7 cellular contexts compared by ENCODE assay signal in genomic region chr5:145937432-145938250, GRCh38. TPM values are rescaled to one million over a fixed set of nuclear protein-coding genes. Genes with fewer than 3 reads are reported as not detected.
DNase-seq lines count a peak whose midpoint lies in the region; ATAC-seq, FAIRE-seq and TF ChIP-seq lines count a peak whose summit lies in the region.

No MANE protein-coding gene starts in this region.

- TF ChIP-seq CTCF in fibroblast of the aortic adventitia (IDR thresholded peaks at IDR 0.05; ENCODE audit: insufficient read depth, low read length) = no peak

- peaks cover 2 to 9% of the 10 kb centered on the region in 2 donors for H3K4me1 ChIP-seq in small intestine (ENCODE audit: control insufficient read depth in 2 of 2, insufficient read depth in 1 of 2, low read depth in 1 of 2, low read length in 1 of 2)

- peak overlapping the region; percentile 32 to 89 for H3K27ac ChIP-seq in small intestine (ENCODE audit: low read depth in 1 of 2, low read length in 1 of 2)

- peak; percentile 56 for ATAC-seq in GM21723 (IDR thresholded peaks at IDR 0.05; ENCODE audit: unreplicated experiment)

- no peak for FAIRE-seq in small intestine (lab: Jason Lieb, UNC)

- WGBS in small intestine, 3 donors = 20 to 50% (median 26%) methylated on average over 23 of the region's 23 CpGs

- H3K9me3 ChIP-seq in small intestine (ENCODE audit: control insufficient read depth, low read depth) = no peaks in the 10 kb centered on the region

- H3K4me3 ChIP-seq in fibroblast of the aortic adventitia (ENCODE audit: low read depth, low read length) (peak overlapping the region; percentile 72), small intestine (ENCODE audit: low read depth in 1 of 2, low read length in 2 of 2) (peak overlapping the region in 1 of 2 donors; percentile 81)

- DNase-seq in NCI-H226 (peak; percentile 90), fibroblast of the aortic adventitia (ENCODE audit: low read depth) (peak; percentile 7), small intestine (peak; percentile 92), NAMALWA (ENCODE audit: low spot score) (no peak)
- no peak for DNase-seq in effector CD4-positive, alpha-beta T cell
- DNase-seq in stimulated activated naive CD4-positive, alpha-beta T cell (lab: John Stamatoyannopoulos, UW) = no peak

- no peaks in the 10 kb centered on the region for H3K36me3 ChIP-seq in small intestine (ENCODE audit: control insufficient read depth in 2 of 2, insufficient read depth in 2 of 2, low read length in 2 of 2)

- H3K27me3 ChIP-seq in small intestine (ENCODE audit: control insufficient read depth in 2 of 2, insufficient read depth in 2 of 2, low read length in 2 of 2) = peaks cover 0 to 2% of the 10 kb centered on the region in 2 donors

RNA-seq across cellular contexts. Expression of gene SH3RF2, which starts 1.3 kb away (rescaled TPM):
- 0.49 and 6.7 TPM in 2 replicates for total RNA-seq in fibroblast of the aortic adventitia (ENCODE audit: low replicate concordance)
- 10 to 100 TPM; 14.3 to 25.0 (median 23.6) TPM for polyA plus RNA-seq in small intestine

Comparison
In these comparisons a context has a peak if more than half of its experiments do, and no peak if none do; other contexts are left out.
1. DNase-seq: peak in NCI-H226 (single experiment), fibroblast of the aortic adventitia (single experiment) and small intestine (single experiment); none in effector CD4-positive, alpha-beta T cell (single experiment), stimulated activated naive CD4-positive, alpha-beta T cell (0 of 6) and NAMALWA (single experiment).